Comparison of ENCODE assay signal across 15 cellular contexts in the genomic region with DNA sequence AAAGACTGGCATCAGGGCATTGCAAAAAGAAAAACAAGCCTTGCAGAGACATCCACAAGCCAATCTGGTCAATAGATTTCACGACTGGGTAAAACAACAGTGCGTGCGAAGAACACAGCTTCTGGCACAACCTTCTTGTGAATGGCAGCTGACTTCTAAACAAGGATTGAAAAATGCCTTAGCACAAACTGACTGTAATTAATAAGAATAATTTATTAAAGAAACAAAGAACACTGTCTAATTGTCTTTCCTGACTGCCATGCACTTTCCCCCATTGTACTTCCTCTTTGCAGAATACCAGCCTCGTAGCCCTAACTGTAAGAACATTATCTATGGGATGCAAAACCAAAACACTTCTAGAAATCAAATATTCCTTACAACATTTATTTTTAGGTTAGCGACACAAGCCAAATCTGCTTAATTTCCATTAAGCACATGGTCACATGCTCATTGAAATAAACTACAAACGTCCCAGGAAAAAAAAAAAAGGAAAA. TPM values are rescaled to one million over a fixed set of nuclear protein-coding genes. Genes with fewer than 3 reads are reported as not detected.
DNase-seq lines count a peak whose midpoint lies in the region; ATAC-seq and TF ChIP-seq lines count a peak whose summit lies in the region.
"Had no signal": no experiment of that assay in that cellular context is flagged by ENCODE, and none has a peak within 500 bp of the region (broad histone marks: within the 10 kb centered on the region; RNA-seq: fewer than 3 reads in every experiment).

No MANE protein-coding gene starts in this region.

- ATAC-seq in natural killer cell treated with Interleukin-12 subunit alpha and Interleukin-12 subunit beta and Interleukin-15 and Interleukin-18, amount 100 ng/mL, for 72 hours: no peak
- ATAC-seq in natural killer cell (no peak), HG02973 (IDR thresholded peaks at IDR 0.05; ENCODE audit: unreplicated experiment) (no peak)
- ATAC-seq: activated CD8-positive, alpha-beta T cell treated with anti-CD3 and anti-CD28 coated beads for 36 hours; GM12878; heart right ventricle had no signal

- H3K27ac ChIP-seq in mucosa of rectum (ENCODE audit: low read depth in 2 of 2, low read length in 2 of 2) (peak overlapping the region in 1 of 2 donors; percentile 69), vagina (peak overlapping the region; percentile 28)

- H3K36me3 ChIP-seq in mucosa of rectum (ENCODE audit: control insufficient read depth in 2 of 2, insufficient read depth in 2 of 2, low read length in 2 of 2) (no peaks in the 10 kb centered on the region), vagina (no peaks in the 10 kb centered on the region)

- TF ChIP-seq CTCF in natural killer cell (IDR thresholded peaks at IDR 0.05) (no peak), MCF 10A (IDR thresholded peaks at IDR 0.05; ENCODE audit: unreplicated experiment) (no peak), vagina (IDR thresholded peaks at IDR 0.05) (no peak)

- BruUV-seq in MCF 10A (replicated peaks; lab: Mats Ljungman, UMichigan): no TSS peak

- H3K4me1 ChIP-seq in mucosa of rectum (ENCODE audit: control insufficient read depth in 2 of 2, insufficient read depth in 2 of 2, low read length in 2 of 2) (peaks cover 12 to 33% of the 10 kb centered on the region in 2 donors), vagina (peaks cover 21% of the 10 kb centered on the region)

- no peak overlapping the region for H3K27ac Mint-ChIP-seq in natural killer cell treated with Interleukin-12 subunit alpha and Interleukin-12 subunit beta and Interleukin-15 and Interleukin-18, amount 100 ng/mL, for 72 hours
- H3K27ac Mint-ChIP-seq in natural killer cell (no peak overlapping the region), MCF 10A (ENCODE audit: low read depth, unreplicated experiment) (peak overlapping the region; percentile 76)
- H3K27ac Mint-ChIP-seq: activated CD8-positive, alpha-beta T cell treated with anti-CD3 and anti-CD28 coated beads for 36 hours had no signal

- H3K9me3 Mint-ChIP-seq in natural killer cell treated with Interleukin-12 subunit alpha and Interleukin-12 subunit beta and Interleukin-15 and Interleukin-18, amount 100 ng/mL, for 72 hours: no peaks in the 10 kb centered on the region
- H3K9me3 Mint-ChIP-seq in natural killer cell (no peaks in the 10 kb centered on the region), MCF 10A (ENCODE audit: unreplicated experiment) (no peaks in the 10 kb centered on the region)
- H3K9me3 Mint-ChIP-seq: activated CD8-positive, alpha-beta T cell treated with anti-CD3 and anti-CD28 coated beads for 36 hours had no signal

- no peaks in the 10 kb centered on the region for H3K36me3 Mint-ChIP-seq in natural killer cell treated with Interleukin-12 subunit alpha and Interleukin-12 subunit beta and Interleukin-15 and Interleukin-18, amount 100 ng/mL, for 72 hours
- no peaks in the 10 kb centered on the region for H3K36me3 Mint-ChIP-seq in natural killer cell
- peaks cover 4% of the 10 kb centered on the region for H3K36me3 Mint-ChIP-seq in MCF 10A (ENCODE audit: insufficient read depth, unreplicated experiment)

- H3K9me3 ChIP-seq in mucosa of rectum (ENCODE audit: control insufficient read depth in 2 of 2, low read length in 2 of 2) (no peaks in the 10 kb centered on the region), vagina (no peaks in the 10 kb centered on the region)
- H3K9me3 ChIP-seq: heart right ventricle had no signal

- H3K4me1 Mint-ChIP-seq in natural killer cell treated with Interleukin-12 subunit alpha and Interleukin-12 subunit beta and Interleukin-15 and Interleukin-18, amount 100 ng/mL, for 72 hours (ENCODE audit: low read depth in 2 of 2): peaks cover 9 to 19% of the 10 kb centered on the region in 2 donors
- H3K4me1 Mint-ChIP-seq in natural killer cell: peaks cover 7 to 14% of the 10 kb centered on the region in 2 donors
- H3K4me1 Mint-ChIP-seq in MCF 10A (ENCODE audit: insufficient read depth, unreplicated experiment): peaks cover 31% of the 10 kb centered on the region

- H3K4me3 Mint-ChIP-seq in natural killer cell treated with Interleukin-12 subunit alpha and Interleukin-12 subunit beta and Interleukin-15 and Interleukin-18, amount 100 ng/mL, for 72 hours: peak overlapping the region; percentile 21
- no peak overlapping the region for H3K4me3 Mint-ChIP-seq in natural killer cell
- no peak overlapping the region for H3K4me3 Mint-ChIP-seq in MCF 10A (ENCODE audit: unreplicated experiment)
- H3K4me3 Mint-ChIP-seq: activated CD8-positive, alpha-beta T cell treated with anti-CD3 and anti-CD28 coated beads for 36 hours had no signal

- peak overlapping the region in 1 of 2 donors; percentile 44 for H3K9ac ChIP-seq in mucosa of rectum (ENCODE audit: low read depth in 1 of 2, low read length in 2 of 2)

- peaks cover 6 to 7% of the 10 kb centered on the region in 2 donors for H3K27me3 Mint-ChIP-seq in natural killer cell treated with Interleukin-12 subunit alpha and Interleukin-12 subunit beta and Interleukin-15 and Interleukin-18, amount 100 ng/mL, for 72 hours
- H3K27me3 Mint-ChIP-seq in natural killer cell (ENCODE audit: low read depth in 2 of 2) (peaks cover 6 to 11% of the 10 kb centered on the region in 2 donors), MCF 10A (ENCODE audit: insufficient read depth, unreplicated experiment) (no peaks in the 10 kb centered on the region)
- H3K27me3 Mint-ChIP-seq: activated CD8-positive, alpha-beta T cell treated with anti-CD3 and anti-CD28 coated beads for 36 hours had no signal

- POLR2A ChIA-PET in MCF 10A (lab: Yijun Ruan, JAX): interaction anchor here (0.6 to 2.3 kb wide), 5 partner anchors 40 to 500 kb away, joined by 3 to 10 read pairs (median 4); no protein-coding TSS in a partner anchor

- H3K27me3 ChIP-seq in mucosa of rectum (ENCODE audit: control insufficient read depth in 2 of 2, insufficient read depth in 2 of 2, low read length in 2 of 2) (no peaks in the 10 kb centered on the region), vagina (no peaks in the 10 kb centered on the region)
- H3K27me3 ChIP-seq: heart right ventricle had no signal

- CTCF ChIA-PET in MCF 10A (lab: Yijun Ruan, JAX): interaction anchor here (0.9 kb wide), 1 partner anchor 146 kb away, joined by 3 read pairs; no protein-coding TSS in a partner anchor

- H3K4me3 ChIP-seq in mucosa of rectum (ENCODE audit: low read length in 2 of 2) (peak overlapping the region; percentile 6 to 39), vagina (no peak overlapping the region)
- H3K4me3 ChIP-seq: GM12878 had no signal

- no peak for DNase-seq in natural killer cell treated with Interleukin-12 subunit alpha and Interleukin-12 subunit beta and Interleukin-15 and Interleukin-18, amount 100 ng/mL, for 72 hours (ENCODE audit: low spot score)
- no peak for DNase-seq in natural killer cell
- DNase-seq in MCF 10A (ENCODE audit: unreplicated experiment): no peak
- no peak for DNase-seq in vagina (ENCODE audit: extremely low spot score in 2 of 2)
- DNase-seq in stimulated activated CD4-positive, alpha-beta T cell treated with anti-CD3 and anti-CD28 coated beads, Interleukin-1b, Interleukin-23, amount 100 ng/mL, for 48 hours: no peak
- DNase-seq in NCI-H2081 (lab: John Stamatoyannopoulos, UW): no peak
- DNase-seq: activated CD8-positive, alpha-beta T cell treated with anti-CD3 and anti-CD28 coated beads for 36 hours; activated gamma-delta T cell treated with Interleukin-2 at 50 U/mL for 16 hours; heart right ventricle; left colon; nucleus accumbens; T-helper 9 cell had no signal

- no peak for TF ChIP-seq POLR2A in vagina (IDR thresholded peaks at IDR 0.05)

- intact Hi-C loops in natural killer cell (cut with micrococcal nuclease): no loop called here
- intact Hi-C loops in MCF 10A (cut with micrococcal nuclease): no loop called here
- intact Hi-C loops in vagina (cut with DNase I): no loop called here

RNA-seq across cellular contexts. Expression of a gene that starts 6.5 kb away (rescaled TPM):
- 10 to 100 TPM; 59.7 to 65.4 TPM for total RNA-seq in natural killer cell treated with Interleukin-12 subunit alpha and Interleukin-12 subunit beta and Interleukin-15 and Interleukin-18, amount 100 ng/mL, for 72 hours
- total RNA-seq in natural killer cell (100 to 1,000 TPM; 166 to 185 (median 166) TPM), MCF 10A (2022) (49.0 and 51.1 TPM in 2 replicates), vagina (128 TPM)

Comparison
In these comparisons a context has a peak if more than half of its experiments do, and no peak if none do; other contexts are left out.
1. H3K4me3 ChIP-seq: peak in mucosa of rectum (2 of 2); none in vagina (0 of 2).